ENCODE assay signal across 21 cellular contexts in genomic region chr6:19435755-19436154, GRCh38.
DNase-seq lines count a peak whose midpoint lies in the region; ATAC-seq, FAIRE-seq and TF ChIP-seq lines count a peak whose summit lies in the region.
"Had no signal": no experiment of that assay in that cellular context is flagged by ENCODE, and none has a peak within 500 bp of the region (broad histone marks: within the 10 kb centered on the region; RNA-seq: fewer than 3 reads in every experiment).

No MANE protein-coding gene starts in this region.

- DNase-seq in HepG2 (ENCODE audit: low spot score) (no peak), right lobe of liver (no peak), frontal cortex (ENCODE audit: low spot score in 2 of 2) (no peak), pancreas (no peak), NCI-H446 (lab: John Stamatoyannopoulos, UW) (no peak), GF-D8 (lab: John Stamatoyannopoulos, UW) (no peak)
- DNase-seq: AML-193; Caco-2; Calu3; CD4-positive, alpha-beta T cell; CD8-positive, alpha-beta T cell; DMS79 treated with DMSO at 0.1 percent for 48 hours had no signal

- no peaks in the 10 kb centered on the region for H4K20me1 ChIP-seq in HepG2 (ENCODE audit: insufficient read depth, low read length)
- H4K20me1 ChIP-seq: BLaER1 treated with 17β-estradiol and CSF1 and Interleukin-3, amounts not matched to agents 10 nM and 100 nM had no signal

- H2AFZ ChIP-seq in HepG2 (ENCODE audit: low read length): no peak overlapping the region

- intact Hi-C loops in HepG2 (cut with micrococcal nuclease; ENCODE audit: unreplicated experiment) (no loop called here), right lobe of liver (cut with DNase I) (no loop called here), pancreas (cut with DNase I) (no loop called here)

- H3K4me3 ChIP-seq in HepG2 (replicated peaks in 1 of 3; ENCODE audit: insufficient read depth in 1 of 3, low read depth in 2 of 3, low read length in 3 of 3) (no peak overlapping the region), right lobe of liver (no peak overlapping the region), pancreas (no peak overlapping the region)
- H3K4me3 ChIP-seq: A549; BLaER1 treated with 17β-estradiol and CSF1 and Interleukin-3, amounts not matched to agents 10 nM and 100 nM; GM12878 had no signal

- H3K4me2 ChIP-seq in HepG2 (ENCODE audit: low read depth, low read length): no peak overlapping the region
- H3K4me2 ChIP-seq: A549; BLaER1 treated with 17β-estradiol and CSF1 and Interleukin-3, amounts not matched to agents 10 nM and 100 nM had no signal

- no peak for TF ChIP-seq POLR2A in HepG2 (IDR thresholded peaks at IDR 0.05; ENCODE audit: insufficient read depth in 1 of 2, low read depth in 2 of 2, low read length in 2 of 2)
- TF ChIP-seq POLR2A in right lobe of liver (IDR thresholded peaks at IDR 0.05): no peak

- H3K79me2 ChIP-seq in HepG2 (ENCODE audit: insufficient read depth, low read length): no peaks in the 10 kb centered on the region

- WGBS in HepG2 (ENCODE audit: low lambda C conversion rate): 19% methylated on average over 3 of the region's 3 CpGs
- WGBS in right lobe of liver (ENCODE audit: insufficient coverage, low coverage, low lambda C conversion rate, missing lambda C conversion rate): 47% methylated on average over 3 of the region's 3 CpGs
- WGBS in pancreas, 2 donors: 60 to 67% methylated on average over 3 of the region's 3 CpGs

- H3K27me3 ChIP-seq in HepG2 (ENCODE audit: control insufficient read depth in 1 of 2, insufficient read depth in 2 of 2, low read length in 2 of 2): no peaks in the 10 kb centered on the region
- no peaks in the 10 kb centered on the region for H3K27me3 ChIP-seq in right lobe of liver
- no peaks in the 10 kb centered on the region for H3K27me3 ChIP-seq in pancreas
- H3K27me3 ChIP-seq: BLaER1 treated with 17β-estradiol and CSF1 and Interleukin-3, amounts not matched to agents 10 nM and 100 nM had no signal

- in situ Hi-C loops in HepG2 (cut with HindIII; ENCODE audit: extremely low pct_ligation_motif_present, low pct_unique_long_range_greater_than_20kb): no loop called here

- no peak for TF ChIP-seq RAD21 in HepG2 (CRISPR knock-in tag; IDR thresholded peaks at IDR 0.05)

- CTCF ChIA-PET in HepG2 (lab: Yijun Ruan, JAX; ENCODE audit: low intra/inter-chr PET ratio, low total read pairs): no interaction called here

- no peak overlapping the region for H3K9ac ChIP-seq in HepG2 (ENCODE audit: insufficient read depth, low read depth, low read length)
- H3K9ac ChIP-seq: BLaER1 treated with 17β-estradiol and CSF1 and Interleukin-3, amounts not matched to agents 10 nM and 100 nM had no signal

- TF ChIP-seq EP300 in HepG2 (IDR thresholded peaks at IDR 0.05; ENCODE audit: low read depth in 2 of 2, low read length in 2 of 2) (no peak), HepG2 (CRISPR knock-in tag; IDR thresholded peaks at IDR 0.05; ENCODE audit: borderline replicate concordance) (no peak)

- POLR2A ChIA-PET in HepG2 (lab: Yijun Ruan, JAX): no interaction called here

- no TSS peak for BruUV-seq in HepG2 (replicated peaks; lab: Mats Ljungman, UMichigan)

- H3K36me3 ChIP-seq in HepG2 (replicated peaks in 1 of 2; ENCODE audit: control insufficient read depth in 1 of 2, insufficient read depth in 2 of 2, low read length in 2 of 2) (no peaks in the 10 kb centered on the region), right lobe of liver (no peaks in the 10 kb centered on the region), pancreas (no peaks in the 10 kb centered on the region)
- H3K36me3 ChIP-seq: BLaER1 treated with 17β-estradiol and CSF1 and Interleukin-3, amounts not matched to agents 10 nM and 100 nM had no signal

- ATAC-seq in HepG2 (no peak), right lobe of liver (no peak), pancreas (no peak), HG03039 (IDR thresholded peaks at IDR 0.05; ENCODE audit: unreplicated experiment) (no peak)
- ATAC-seq: A549; CD8-positive, alpha-beta T cell; GM12878 had no signal

- FAIRE-seq in HepG2 (lab: Jason Lieb, UNC) (no peak), frontal cortex (lab: Jason Lieb, UNC) (peak; percentile 31), pancreas (lab: Jason Lieb, UNC) (peak; percentile 57)
- FAIRE-seq: A549, G401.6, GM12878, GM12892, GM18507 had no signal

- TF ChIP-seq CTCF in HepG2 (CRISPR knock-in tag; IDR thresholded peaks at IDR 0.05) (no peak), right lobe of liver (IDR thresholded peaks at IDR 0.05) (no peak), pancreas (IDR thresholded peaks at IDR 0.05) (no peak)

- H3K4me1 ChIP-seq in HepG2 (ENCODE audit: insufficient read depth, low read length) (no peaks in the 10 kb centered on the region), right lobe of liver (no peaks in the 10 kb centered on the region), pancreas (no peaks in the 10 kb centered on the region)
- H3K4me1 ChIP-seq: BLaER1 treated with 17β-estradiol and CSF1 and Interleukin-3, amounts not matched to agents 10 nM and 100 nM; Caco-2 had no signal

- H3K27ac ChIP-seq in HepG2 (ENCODE audit: extremely low read length, insufficient read depth, low read length) (no peak overlapping the region), right lobe of liver (no peak overlapping the region), pancreas (no peak overlapping the region)
- H3K27ac ChIP-seq: 22Rv1; A549; BLaER1 treated with 17β-estradiol and CSF1 and Interleukin-3, amounts not matched to agents 10 nM and 100 nM; C4-2B had no signal

- H3K9me3 ChIP-seq in HepG2 (ENCODE audit: low read length) (no peaks in the 10 kb centered on the region), right lobe of liver (no peaks in the 10 kb centered on the region), pancreas (no peaks in the 10 kb centered on the region)
- H3K9me3 ChIP-seq: A549; BLaER1 treated with 17β-estradiol and CSF1 and Interleukin-3, amounts not matched to agents 10 nM and 100 nM; Caco-2 had no signal

TF ChIP-seq in HepG2, 621 proteins besides CTCF, POLR2A, EP300 and RAD21:
- TF ChIP-seq CC2D1A (CRISPR knock-in tag; IDR thresholded peaks at IDR 0.05) (no peak), MAFK (conservative IDR thresholded peaks at IDR 0.05 in 1 of 2, IDR thresholded peaks at IDR 0.05 in 1 of 2; ENCODE audit: low read length in 2 of 2) (peak; percentile 19 to 60; a peak in 3 of 4 replicates)
